8 cellular contexts compared by ENCODE assay signal in the genomic region with DNA sequence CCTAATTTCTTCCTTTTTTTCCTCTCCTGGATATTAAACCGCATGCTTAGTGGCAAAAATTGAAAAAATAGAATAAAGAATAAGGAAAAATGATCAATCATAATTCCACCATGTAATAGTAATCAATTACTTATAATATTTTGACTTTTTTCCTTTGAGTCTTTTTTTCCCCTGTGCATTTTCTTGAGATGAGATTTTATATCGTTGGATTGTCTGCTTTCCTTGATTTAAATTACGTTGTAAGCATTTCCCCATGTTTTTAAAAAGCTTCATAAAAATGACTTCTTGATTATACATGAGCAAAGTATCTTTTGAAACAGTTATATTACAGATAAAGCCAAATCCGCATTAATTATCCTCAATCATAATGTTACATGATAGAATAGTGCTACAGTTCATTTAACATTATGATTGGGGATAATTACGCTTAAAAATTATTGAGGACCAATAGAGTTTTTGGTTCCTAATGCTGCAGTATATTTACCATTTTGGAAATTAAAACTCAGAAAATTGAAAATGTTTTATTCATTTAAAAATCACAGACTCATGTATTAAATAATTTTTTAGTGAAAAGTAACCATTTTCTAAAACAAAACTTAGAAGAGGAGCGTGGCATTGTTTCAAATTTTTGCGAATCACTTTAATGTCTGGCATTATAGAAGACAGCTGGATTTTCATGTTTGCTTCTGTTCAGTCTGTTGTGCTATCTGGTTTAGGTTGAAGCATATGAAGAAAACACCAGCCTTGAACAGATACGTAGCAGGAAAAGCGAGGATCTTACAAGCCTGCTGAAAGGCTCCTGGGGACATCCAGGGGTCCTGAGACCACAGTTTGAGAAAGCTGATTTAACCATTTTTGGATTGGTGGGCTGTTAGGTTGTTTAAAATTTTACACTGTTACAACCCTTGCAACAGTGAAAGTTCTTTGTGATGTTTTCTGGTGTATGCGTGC. TPM values are rescaled to one million over a fixed set of nuclear protein-coding genes. Genes with fewer than 3 reads are reported as not detected.
A peak's percentile ranks its signal among the peaks of the same experiment; 100 is the strongest.
DNase-seq lines count a peak whose midpoint lies in the region; ATAC-seq, FAIRE-seq and TF ChIP-seq lines count a peak whose summit lies in the region.

No MANE protein-coding gene starts in this region.

- H3K9ac ChIP-seq in kidney (ENCODE audit: low read length in 2 of 2) = peak overlapping the region in 1 of 2 donors; percentile 74

- peaks cover 18% of the 10 kb centered on the region for H3K4me1 Mint-ChIP-seq in activated CD4-positive, alpha-beta T cell treated with anti-CD3 and anti-CD28 coated beads, Interleukin-2, amount 10 ng/mL, durations not matched to agents 7 days and 5 days
- peaks cover 20% of the 10 kb centered on the region for H3K4me1 Mint-ChIP-seq in activated T-helper 2 cell treated with anti-CD3 and anti-CD28 coated beads, Interferon-gamma antibody, Interleukin-2, Interleukin-4, amounts not matched to agents 10 μg/mL and 5 μg/mL and 100 μg/mL, durations not matched to agents 14 hours and 24 hours and 36 hours (ENCODE audit: low read depth)

- DNase-seq in activated CD4-positive, alpha-beta T cell treated with anti-CD3 and anti-CD28 coated beads, Interleukin-2, amount 10 ng/mL, durations not matched to agents 7 days and 5 days = no peak
- no peak for DNase-seq in activated CD4-positive, alpha-beta T cell treated with anti-CD3 and anti-CD28 coated beads for 48 hours
- no peak for DNase-seq in activated T-helper 2 cell treated with anti-CD3 and anti-CD28 coated beads, Interferon-gamma antibody, Interleukin-2, Interleukin-4, amounts not matched to agents 10 μg/mL and 5 μg/mL and 100 μg/mL, durations not matched to agents 14 hours and 24 hours and 36 hours (ENCODE audit: low spot score)
- DNase-seq in kidney = no peak
- no peak for DNase-seq in thoracic aorta (ENCODE audit: low spot score)
- no peak for DNase-seq in MV-4-11 (lab: John Stamatoyannopoulos, UW)
- no peak for DNase-seq in NCI-H524 treated with DMSO at 0.1 percent for 48 hours (lab: John Stamatoyannopoulos, UW)

- H3K36me3 ChIP-seq in kidney (ENCODE audit: control insufficient read depth in 1 of 2, insufficient read depth in 2 of 2, low read length in 2 of 2) (no peaks in the 10 kb centered on the region), thoracic aorta (no peaks in the 10 kb centered on the region)

- no peak overlapping the region for H3K27ac Mint-ChIP-seq in activated CD4-positive, alpha-beta T cell treated with anti-CD3 and anti-CD28 coated beads, Interleukin-2, amount 10 ng/mL, durations not matched to agents 7 days and 5 days
- H3K27ac Mint-ChIP-seq in activated T-helper 2 cell treated with anti-CD3 and anti-CD28 coated beads, Interferon-gamma antibody, Interleukin-2, Interleukin-4, amounts not matched to agents 10 μg/mL and 5 μg/mL and 100 μg/mL, durations not matched to agents 14 hours and 24 hours and 36 hours = no peak overlapping the region

- peak overlapping the region; percentile 85 for H3K4me3 Mint-ChIP-seq in activated CD4-positive, alpha-beta T cell treated with anti-CD3 and anti-CD28 coated beads, Interleukin-2, amount 10 ng/mL, durations not matched to agents 7 days and 5 days
- H3K4me3 Mint-ChIP-seq in activated T-helper 2 cell treated with anti-CD3 and anti-CD28 coated beads, Interferon-gamma antibody, Interleukin-2, Interleukin-4, amounts not matched to agents 10 μg/mL and 5 μg/mL and 100 μg/mL, durations not matched to agents 14 hours and 24 hours and 36 hours (ENCODE audit: low read depth) = peak overlapping the region; percentile 95

- no peaks in the 10 kb centered on the region for H3K27me3 ChIP-seq in thoracic aorta (replicated peaks; ENCODE audit: insufficient read depth)

- H3K9me3 Mint-ChIP-seq in activated CD4-positive, alpha-beta T cell treated with anti-CD3 and anti-CD28 coated beads, Interleukin-2, amount 10 ng/mL, durations not matched to agents 7 days and 5 days = no peaks in the 10 kb centered on the region
- H3K9me3 Mint-ChIP-seq in activated T-helper 2 cell treated with anti-CD3 and anti-CD28 coated beads, Interferon-gamma antibody, Interleukin-2, Interleukin-4, amounts not matched to agents 10 μg/mL and 5 μg/mL and 100 μg/mL, durations not matched to agents 14 hours and 24 hours and 36 hours = no peaks in the 10 kb centered on the region

- H3K36me3 Mint-ChIP-seq in activated CD4-positive, alpha-beta T cell treated with anti-CD3 and anti-CD28 coated beads, Interleukin-2, amount 10 ng/mL, durations not matched to agents 7 days and 5 days (ENCODE audit: low read depth) = peaks cover 6% of the 10 kb centered on the region
- H3K36me3 Mint-ChIP-seq in activated T-helper 2 cell treated with anti-CD3 and anti-CD28 coated beads, Interferon-gamma antibody, Interleukin-2, Interleukin-4, amounts not matched to agents 10 μg/mL and 5 μg/mL and 100 μg/mL, durations not matched to agents 14 hours and 24 hours and 36 hours (ENCODE audit: low read depth) = no peaks in the 10 kb centered on the region

- H3K4me3 ChIP-seq in kidney (ENCODE audit: low read length in 2 of 2) = peak overlapping the region; percentile 81
- peak overlapping the region; percentile 79 for H3K4me3 ChIP-seq in thoracic aorta

- peaks cover 0 to 3% of the 10 kb centered on the region in 2 donors for H3K4me1 ChIP-seq in kidney (ENCODE audit: control insufficient read depth in 1 of 2, insufficient read depth in 1 of 2, low read depth in 1 of 2, low read length in 2 of 2)
- H3K4me1 ChIP-seq in thoracic aorta (ENCODE audit: control insufficient read depth in 1 of 2, low read depth in 2 of 2) = peaks cover 4 to 29% of the 10 kb centered on the region in 2 donors

- no peak for FAIRE-seq in kidney (lab: Jason Lieb, UNC)

- intact Hi-C loops in activated T-helper 2 cell treated with anti-CD3 and anti-CD28 coated beads, Interferon-gamma antibody, Interleukin-2, Interleukin-4, amounts not matched to agents 10 μg/mL and 5 μg/mL and 100 μg/mL, durations not matched to agents 14 hours and 24 hours and 36 hours (cut with micrococcal nuclease) = loop anchor here (5.0 to 10.0 kb wide), 5 partner anchors 78 to 897 kb away; partner anchors contain the start of genes FAM151B, HOMER1, SERINC5 and ZCCHC9
- intact Hi-C loops in kidney (cut with DNase I) = no loop called here

- TF ChIP-seq CTCF in kidney (IDR thresholded peaks at IDR 0.05; ENCODE audit: borderline replicate concordance, extremely low read depth, insufficient read depth) (no peak), thoracic aorta (IDR thresholded peaks at IDR 0.05) (no peak)

- ATAC-seq in thoracic aorta (ENCODE audit: insufficient number of reproducible peaks, low FRiP score, low read depth) = no peak
- no peak for ATAC-seq in GM19023 (IDR thresholded peaks at IDR 0.05; ENCODE audit: unreplicated experiment)

- POLR2A ChIA-PET in activated CD4-positive, alpha-beta T cell treated with anti-CD3 and anti-CD28 coated beads, Interleukin-2, amount 10 ng/mL, durations not matched to agents 7 days and 5 days (lab: Charles Lee) = interaction anchor here (0.6 kb wide), 1 partner anchor 154 kb away, joined by 3 read pairs; no protein-coding TSS in a partner anchor

- no peaks in the 10 kb centered on the region for H3K27me3 Mint-ChIP-seq in activated CD4-positive, alpha-beta T cell treated with anti-CD3 and anti-CD28 coated beads, Interleukin-2, amount 10 ng/mL, durations not matched to agents 7 days and 5 days
- no peaks in the 10 kb centered on the region for H3K27me3 Mint-ChIP-seq in activated T-helper 2 cell treated with anti-CD3 and anti-CD28 coated beads, Interferon-gamma antibody, Interleukin-2, Interleukin-4, amounts not matched to agents 10 μg/mL and 5 μg/mL and 100 μg/mL, durations not matched to agents 14 hours and 24 hours and 36 hours (ENCODE audit: low read depth)

- CTCF ChIA-PET in activated CD4-positive, alpha-beta T cell treated with anti-CD3 and anti-CD28 coated beads, Interleukin-2, amount 10 ng/mL, durations not matched to agents 7 days and 5 days (lab: Charles Lee) = interaction anchor here (0.7 kb wide), 1 partner anchor 249 kb away, joined by 3 read pairs; no protein-coding TSS in a partner anchor

- no peaks in the 10 kb centered on the region for H3K9me3 ChIP-seq in kidney (ENCODE audit: control insufficient read depth in 1 of 2, low read length in 2 of 2)
- H3K9me3 ChIP-seq in thoracic aorta = no peaks in the 10 kb centered on the region

- H3K27ac ChIP-seq in kidney (ENCODE audit: low read depth in 2 of 2, low read length in 2 of 2) = no peak overlapping the region
- H3K27ac ChIP-seq in thoracic aorta = peak overlapping the region in 1 of 2 donors; percentile 92

RNA-seq across cellular contexts. Expression of gene ZFYVE16, which starts 1.4 kb away (rescaled TPM):
- 10 to 100 TPM in 1 of 2 experiments, 1 to 10 TPM in 1; 9.3 to 12.3 TPM for total RNA-seq in activated CD4-positive, alpha-beta T cell treated with anti-CD3 and anti-CD28 coated beads, Interleukin-2, amount 10 ng/mL, durations not matched to agents 7 days and 5 days
- total RNA-seq in activated T-helper 2 cell treated with anti-CD3 and anti-CD28 coated beads, Interferon-gamma antibody, Interleukin-2, Interleukin-4, amounts not matched to agents 10 μg/mL and 5 μg/mL and 100 μg/mL, durations not matched to agents 14 hours and 24 hours and 36 hours = 9.0 and 11.4 TPM in 2 replicates
- 39.4 TPM for total RNA-seq in kidney
- 10.2 TPM for polyA plus RNA-seq in kidney (ENCODE audit: insufficient read depth, low read depth, low replicate concordance)
- total RNA-seq in thoracic aorta = 10 to 100 TPM; 29.0 to 36.8 TPM
